In the genomic region with DNA sequence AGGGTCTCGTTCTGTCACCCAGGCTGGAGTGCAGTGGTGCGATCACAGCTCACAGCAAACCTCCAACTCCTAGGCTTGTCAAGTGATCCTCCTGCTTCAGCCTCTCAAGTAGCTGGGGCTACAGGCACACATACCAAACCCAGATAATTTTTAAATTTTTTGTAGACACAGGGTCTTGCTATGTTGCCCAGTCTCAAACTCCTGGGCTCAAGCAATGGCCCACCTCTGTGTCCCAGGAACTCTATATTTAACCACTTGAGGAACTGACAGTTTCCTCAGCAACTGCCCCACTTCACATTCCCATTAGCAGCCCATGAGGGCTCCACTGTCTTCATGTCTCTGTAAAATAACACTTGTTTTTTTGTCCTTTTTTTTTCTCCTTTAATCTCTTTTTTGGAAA, we compare ENCODE assay signal across 9 cellular contexts.
"Had no signal": no experiment of that assay in that cellular context is flagged by ENCODE, and none has a peak within 500 bp of the region (broad histone marks: within the 10 kb centered on the region; RNA-seq: fewer than 3 reads in every experiment).

No MANE protein-coding gene starts in this region.

- DNase-seq: H9, HCEC 1CT, HFFc6, IMR-90, KBM-7 had no signal

- H3K4me2 ChIP-seq: GM23338 had no signal

- ATAC-seq: GM23338 had no signal

- H3K4me3 ChIP-seq: GM23338 had no signal

- H2AFZ ChIP-seq: GM23338 had no signal

- FAIRE-seq: H1, H54 had no signal

- H3K27ac ChIP-seq: HL-60 had no signal
